Comparison of ENCODE assay signal across 14 cellular contexts in genomic region chr6:45647341-45648138, GRCh38.
A peak's percentile ranks its signal among the peaks of the same experiment; 100 is the strongest.
DNase-seq lines count a peak whose midpoint lies in the region; ATAC-seq and TF ChIP-seq lines count a peak whose summit lies in the region.
"Had no signal": no experiment of that assay in that cellular context is flagged by ENCODE, and none has a peak within 500 bp of the region (broad histone marks: within the 10 kb centered on the region; RNA-seq: fewer than 3 reads in every experiment).

No MANE protein-coding gene starts in this region.

- no peak for TF ChIP-seq CTCF in PC-3 (conservative IDR thresholded peaks at IDR 0.05; ENCODE audit: low read depth, low read length)
- TF ChIP-seq CTCF in endothelial cell (IDR thresholded peaks at IDR 0.05; ENCODE audit: unreplicated experiment): no peak
- no peak for TF ChIP-seq CTCF in Peyer's patch (IDR thresholded peaks at IDR 0.05)

- CTCF ChIA-PET in PC-3 (lab: Charles Lee): interaction anchor here (0.6 to 1.2 kb wide), 2 partner anchors 67 to 144 kb away, joined by 3 read pairs; no protein-coding TSS in a partner anchor

- no peaks in the 10 kb centered on the region for H3K27me3 ChIP-seq in PC-3 (ENCODE audit: low read length)
- H3K27me3 ChIP-seq in Peyer's patch: no peaks in the 10 kb centered on the region
- H3K27me3 ChIP-seq: breast epithelium, pancreas had no signal

- H3F3A ChIP-seq in PC-3 (ENCODE audit: low read length, unreplicated experiment): no peaks in the 10 kb centered on the region

- H2AFZ ChIP-seq in PC-3 (ENCODE audit: low read length): no peak overlapping the region
- H2AFZ ChIP-seq: hepatocyte had no signal

- no peaks in the 10 kb centered on the region for H3K9me2 ChIP-seq in PC-3 (replicated peaks; ENCODE audit: low read length)

- TF ChIP-seq POLR2A in Peyer's patch (IDR thresholded peaks at IDR 0.05): no peak

- H3K4me2 ChIP-seq in PC-3 (ENCODE audit: low read length): no peak overlapping the region
- H3K4me2 ChIP-seq: hepatocyte had no signal

- H3K27ac Mint-ChIP-seq in stimulated activated naive CD8-positive, alpha-beta T cell treated with anti-CD3 and anti-CD28 coated beads, Interleukin-15, Interleukin-2, amounts not matched to agents 100 ng/mL and 50 ng/mL, for 24 hours: peak overlapping the region; percentile 2
- peak overlapping the region in 1 of 2 donors; percentile 63 for H3K27ac Mint-ChIP-seq in stimulated activated naive CD8-positive, alpha-beta T cell treated with anti-CD3 and anti-CD28 coated beads, Interleukin-15, amount 100 ng/mL, for 72 hours
- no peak overlapping the region for H3K27ac Mint-ChIP-seq in endothelial cell (ENCODE audit: unreplicated experiment)
- H3K27ac Mint-ChIP-seq: IgD-negative memory B cell had no signal

- H3K79me2 ChIP-seq in PC-3 (ENCODE audit: low read length): no peaks in the 10 kb centered on the region
- H3K79me2 ChIP-seq: hepatocyte had no signal

- H3K9ac ChIP-seq in PC-3 (ENCODE audit: low read length): no peak overlapping the region

- no peak overlapping the region for H3K4me3 Mint-ChIP-seq in stimulated activated naive CD8-positive, alpha-beta T cell treated with anti-CD3 and anti-CD28 coated beads, Interleukin-15, Interleukin-2, amounts not matched to agents 100 ng/mL and 50 ng/mL, for 24 hours
- H3K4me3 Mint-ChIP-seq in stimulated activated naive CD8-positive, alpha-beta T cell treated with anti-CD3 and anti-CD28 coated beads, Interleukin-15, amount 100 ng/mL, for 72 hours: no peak overlapping the region
- H3K4me3 Mint-ChIP-seq in endothelial cell (ENCODE audit: unreplicated experiment): no peak overlapping the region
- H3K4me3 Mint-ChIP-seq: activated T-cell treated with anti-CD3 and anti-CD28 coated beads, Interleukin-2, amount 50 U/mL, for 24 hours had no signal

- H3K27ac ChIP-seq in PC-3 (ENCODE audit: low read length) (no peak overlapping the region), Peyer's patch (no peak overlapping the region)
- H3K27ac ChIP-seq: breast epithelium, hepatocyte, lower lobe of right lung, pancreas had no signal

- H3K36me3 Mint-ChIP-seq in stimulated activated naive CD8-positive, alpha-beta T cell treated with anti-CD3 and anti-CD28 coated beads, Interleukin-15, Interleukin-2, amounts not matched to agents 100 ng/mL and 50 ng/mL, for 24 hours (ENCODE audit: low read depth): no peaks in the 10 kb centered on the region
- no peaks in the 10 kb centered on the region for H3K36me3 Mint-ChIP-seq in endothelial cell (ENCODE audit: low read depth, unreplicated experiment)
- H3K36me3 Mint-ChIP-seq: IgD-negative memory B cell had no signal

- no peaks in the 10 kb centered on the region for H4K20me1 ChIP-seq in PC-3 (ENCODE audit: low read length)

- no peaks in the 10 kb centered on the region for H3K9me3 Mint-ChIP-seq in stimulated activated naive CD8-positive, alpha-beta T cell treated with anti-CD3 and anti-CD28 coated beads, Interleukin-15, Interleukin-2, amounts not matched to agents 100 ng/mL and 50 ng/mL, for 24 hours
- no peaks in the 10 kb centered on the region for H3K9me3 Mint-ChIP-seq in stimulated activated naive CD8-positive, alpha-beta T cell treated with anti-CD3 and anti-CD28 coated beads, Interleukin-15, amount 100 ng/mL, for 72 hours
- no peaks in the 10 kb centered on the region for H3K9me3 Mint-ChIP-seq in endothelial cell (ENCODE audit: unreplicated experiment)
- H3K9me3 Mint-ChIP-seq: activated T-cell treated with anti-CD3 and anti-CD28 coated beads, Interleukin-2, amount 50 U/mL, for 24 hours; IgD-negative memory B cell had no signal

- no peaks in the 10 kb centered on the region for H3K27me3 Mint-ChIP-seq in stimulated activated naive CD8-positive, alpha-beta T cell treated with anti-CD3 and anti-CD28 coated beads, Interleukin-15, Interleukin-2, amounts not matched to agents 100 ng/mL and 50 ng/mL, for 24 hours
- H3K27me3 Mint-ChIP-seq in stimulated activated naive CD8-positive, alpha-beta T cell treated with anti-CD3 and anti-CD28 coated beads, Interleukin-15, amount 100 ng/mL, for 72 hours: peaks cover 11% of the 10 kb centered on the region
- H3K27me3 Mint-ChIP-seq in endothelial cell (ENCODE audit: unreplicated experiment): peaks cover 2% of the 10 kb centered on the region

- H3K36me3 ChIP-seq in PC-3 (ENCODE audit: low read depth, low read length) (no peaks in the 10 kb centered on the region), Peyer's patch (no peaks in the 10 kb centered on the region)
- H3K36me3 ChIP-seq: breast epithelium, lower lobe of right lung, pancreas had no signal

- no peak overlapping the region for H3K4me3 ChIP-seq in PC-3 (ENCODE audit: low read length)
- no peak overlapping the region for H3K4me3 ChIP-seq in Peyer's patch
- H3K4me3 ChIP-seq: breast epithelium, hepatocyte, lower lobe of right lung, pancreas had no signal

- DNase-seq in stimulated activated naive CD8-positive, alpha-beta T cell treated with anti-CD3 and anti-CD28 coated beads, Interleukin-15, amount 100 ng/mL, for 72 hours: no peak
- DNase-seq in PC-3 (peak; percentile 48), islet precursor cell (peak; percentile 87), NCI-H345 treated with DMSO at 0.1 percent for 48 hours (lab: John Stamatoyannopoulos, UW; ENCODE audit: unreplicated experiment) (no peak), endothelial cell (ENCODE audit: low spot score) (no peak), Peyer's patch (no peak)
- DNase-seq: activated T-cell treated with anti-CD3 and anti-CD28 coated beads, Interleukin-2, amount 50 U/mL, for 24 hours; lower lobe of right lung; pancreas had no signal

- POLR2A ChIA-PET in PC-3 (lab: Charles Lee; ENCODE audit: unreplicated experiment): no interaction called here

- H3K4me1 ChIP-seq in PC-3 (ENCODE audit: insufficient read depth, low read length): peaks cover 32% of the 10 kb centered on the region
- no peaks in the 10 kb centered on the region for H3K4me1 ChIP-seq in Peyer's patch
- H3K4me1 ChIP-seq: breast epithelium, lower lobe of right lung, pancreas had no signal

- intact Hi-C loops in PC-3 (cut with micrococcal nuclease): no loop called here

- no TSS peak for BruUV-seq in PC-3 (replicated peaks; lab: Mats Ljungman, UMichigan)

- no peaks in the 10 kb centered on the region for H3K9me3 ChIP-seq in PC-3 (ENCODE audit: low read length)
- no peaks in the 10 kb centered on the region for H3K9me3 ChIP-seq in Peyer's patch
- H3K9me3 ChIP-seq: breast epithelium, lower lobe of right lung, pancreas had no signal

- no peak for ATAC-seq in stimulated activated naive CD8-positive, alpha-beta T cell treated with anti-CD3 and anti-CD28 coated beads, Interleukin-15, amount 100 ng/mL, for 72 hours
- ATAC-seq in PC-3 (peak; percentile 26), GM18873 (IDR thresholded peaks at IDR 0.05; ENCODE audit: low FRiP score, unreplicated experiment) (no peak)
- ATAC-seq: lower lobe of right lung, pancreas had no signal

- H3K4me1 Mint-ChIP-seq in stimulated activated naive CD8-positive, alpha-beta T cell treated with anti-CD3 and anti-CD28 coated beads, Interleukin-15, Interleukin-2, amounts not matched to agents 100 ng/mL and 50 ng/mL, for 24 hours (ENCODE audit: low read depth): peaks cover 13% of the 10 kb centered on the region
- H3K4me1 Mint-ChIP-seq in stimulated activated naive CD8-positive, alpha-beta T cell treated with anti-CD3 and anti-CD28 coated beads, Interleukin-15, amount 100 ng/mL, for 72 hours: peaks cover 41% of the 10 kb centered on the region
- H3K4me1 Mint-ChIP-seq in endothelial cell (ENCODE audit: unreplicated experiment): no peaks in the 10 kb centered on the region

Comparison
In these comparisons a context has a peak if more than half of its experiments do, and no peak if none do; other contexts are left out.
1. DNase-seq: peak in PC-3 (single experiment) and islet precursor cell (single experiment); none in stimulated activated naive CD8-positive, alpha-beta T cell treated with anti-CD3 and anti-CD28 coated beads, Interleukin-15, amount 100 ng/mL, for 72 hours (0 of 2), NCI-H345 treated with DMSO at 0.1 percent for 48 hours (single experiment), endothelial cell (single experiment) and Peyer's patch (0 of 3).